ENCODE assay signal across 8 cellular contexts in genomic region chr4:38523524-38524448, GRCh38.
DNase-seq lines count a peak whose midpoint lies in the region; ATAC-seq lines count a peak whose summit lies in the region.

No MANE protein-coding gene starts in this region.

- peaks cover 5% of the 10 kb centered on the region for H3K36me3 Mint-ChIP-seq in activated naive CD8-positive, alpha-beta T cell treated with anti-CD3 and anti-CD28 coated beads, Interleukin-2, amount 50 U/mL, for 24 hours (ENCODE audit: low read depth)

- H3K9me3 Mint-ChIP-seq in activated naive CD8-positive, alpha-beta T cell treated with anti-CD3 and anti-CD28 coated beads, Interleukin-2, amount 50 U/mL, for 24 hours = peaks cover 8% of the 10 kb centered on the region

- peaks cover 12% of the 10 kb centered on the region for H3K4me1 Mint-ChIP-seq in activated naive CD8-positive, alpha-beta T cell treated with anti-CD3 and anti-CD28 coated beads, Interleukin-2, amount 50 U/mL, for 24 hours

- no peaks in the 10 kb centered on the region for H3K27me3 Mint-ChIP-seq in activated naive CD8-positive, alpha-beta T cell treated with anti-CD3 and anti-CD28 coated beads, Interleukin-2, amount 50 U/mL, for 24 hours

- peak overlapping the region; percentile 52 for H3K27ac Mint-ChIP-seq in activated naive CD8-positive, alpha-beta T cell treated with anti-CD3 and anti-CD28 coated beads, Interleukin-2, amount 50 U/mL, for 24 hours

- H3K4me3 Mint-ChIP-seq in activated naive CD8-positive, alpha-beta T cell treated with anti-CD3 and anti-CD28 coated beads, Interleukin-2, amount 50 U/mL, for 24 hours = peak overlapping the region; percentile 6

- peak; percentile 80 to 95 for DNase-seq in NOMO-1 (lab: John Stamatoyannopoulos, UW; ENCODE audit: unreplicated experiment in 2 of 2)
- DNase-seq in activated naive CD8-positive, alpha-beta T cell treated with anti-CD3 and anti-CD28 coated beads, Interleukin-2, amount 50 U/mL, for 24 hours = peak; percentile 27
- DNase-seq in stimulated activated CD4-positive, alpha-beta T cell treated with anti-CD3 and anti-CD28 coated beads, Interleukin-2, amount 100 ng/mL, for 48 hours = peak; percentile 35 to 48
- no peak for DNase-seq in NCI-H2081 treated with DMSO at 0.1 percent for 48 hours (lab: John Stamatoyannopoulos, UW)
- no peak for DNase-seq in NCI-H1105 treated with DMSO at 0.1 percent for 48 hours (lab: John Stamatoyannopoulos, UW)
- DNase-seq in NCI-H2107 (lab: John Stamatoyannopoulos, UW) = no peak

- ATAC-seq in GM18508 (IDR thresholded peaks at IDR 0.05; ENCODE audit: insufficient read depth, unreplicated experiment) (peak; percentile 97), HG02610 (IDR thresholded peaks at IDR 0.05; ENCODE audit: unreplicated experiment) (peak; percentile 97)
- ATAC-seq in activated naive CD8-positive, alpha-beta T cell treated with anti-CD3 and anti-CD28 coated beads, Interleukin-2, amount 50 U/mL, for 24 hours = peak; percentile 93

Comparison
In these comparisons a context has a peak if more than half of its experiments do, and no peak if none do; other contexts are left out.
1. DNase-seq: peak in NOMO-1 (2 of 2), activated naive CD8-positive, alpha-beta T cell treated with anti-CD3 and anti-CD28 coated beads, Interleukin-2, amount 50 U/mL, for 24 hours (single experiment) and stimulated activated CD4-positive, alpha-beta T cell treated with anti-CD3 and anti-CD28 coated beads, Interleukin-2, amount 100 ng/mL, for 48 hours (2 of 2); none in NCI-H2081 treated with DMSO at 0.1 percent for 48 hours (single experiment), NCI-H1105 treated with DMSO at 0.1 percent for 48 hours (single experiment) and NCI-H2107 (single experiment).
2. Peak in every context shown above with its lines, with median percentiles within 50 percentile points of each other: ATAC-seq.